Comparison of ENCODE assay signal across 21 cellular contexts in genomic region chr10:78412605-78413004, GRCh38.
"Had no signal": no experiment of that assay in that cellular context is flagged by ENCODE, and none has a peak within 500 bp of the region (broad histone marks: within the 10 kb centered on the region; RNA-seq: fewer than 3 reads in every experiment).

No MANE protein-coding gene starts in this region.

- H3K9me3 Mint-ChIP-seq: activated naive CD8-positive, alpha-beta T cell treated with anti-CD3 and anti-CD28 coated beads, Interleukin-2, amount 10 ng/mL, durations not matched to agents 7 days and 5 days; activated T-cell treated with anti-CD3 and anti-CD28 coated beads, Interleukin-2, amount 50 U/mL, for 24 hours; activated T-helper 17 cell treated with anti-CD3 and anti-CD28 coated beads, Interleukin-2, amount 50 U/mL, for 72 hours; immature natural killer cell; stimulated activated memory B cell treated with anti-CD40 and anti-IgM and Interleukin-4, amounts not matched to agents 10 μg/mL and 1 μg/mL and 100 μg/mL, for 72 hours; T-cell; WTC11 had no signal

- H3K27ac Mint-ChIP-seq: activated naive CD8-positive, alpha-beta T cell treated with anti-CD3 and anti-CD28 coated beads, Interleukin-2, amount 10 ng/mL, durations not matched to agents 7 days and 5 days; activated T-cell treated with anti-CD3 and anti-CD28 coated beads, Interleukin-2, amount 50 U/mL, for 24 hours; activated T-helper 17 cell treated with anti-CD3 and anti-CD28 coated beads, Interleukin-2, amount 50 U/mL, for 72 hours; immature natural killer cell; progenitor cell of endocrine pancreas; stimulated activated memory B cell treated with anti-CD40 and anti-IgM and Interleukin-4, amounts not matched to agents 10 μg/mL and 1 μg/mL and 100 μg/mL, for 72 hours; T-cell; WTC11 had no signal

- H3K4me3 Mint-ChIP-seq: activated naive CD8-positive, alpha-beta T cell treated with anti-CD3 and anti-CD28 coated beads, Interleukin-2, amount 10 ng/mL, durations not matched to agents 7 days and 5 days; activated T-cell treated with anti-CD3 and anti-CD28 coated beads, Interleukin-2, amount 50 U/mL, for 24 hours; activated T-helper 17 cell treated with anti-CD3 and anti-CD28 coated beads, Interleukin-2, amount 50 U/mL, for 72 hours; immature natural killer cell; naive thymus-derived CD4-positive, alpha-beta T cell; stimulated activated memory B cell treated with anti-CD40 and anti-IgM and Interleukin-4, amounts not matched to agents 10 μg/mL and 1 μg/mL and 100 μg/mL, for 72 hours; T-cell; WTC11 had no signal

- H3K4me1 ChIP-seq: foreskin keratinocyte had no signal

- H3K4me3 ChIP-seq: left lung, lung, upper lobe of left lung had no signal

- H3K36me3 ChIP-seq: left lung, upper lobe of left lung had no signal

- H3K4me1 Mint-ChIP-seq: activated naive CD8-positive, alpha-beta T cell treated with anti-CD3 and anti-CD28 coated beads, Interleukin-2, amount 10 ng/mL, durations not matched to agents 7 days and 5 days; activated T-helper 17 cell treated with anti-CD3 and anti-CD28 coated beads, Interleukin-2, amount 50 U/mL, for 72 hours; stimulated activated memory B cell treated with anti-CD40 and anti-IgM and Interleukin-4, amounts not matched to agents 10 μg/mL and 1 μg/mL and 100 μg/mL, for 72 hours had no signal

- H3K9me3 ChIP-seq: left lung, upper lobe of left lung had no signal

- H3K36me3 Mint-ChIP-seq: activated naive CD8-positive, alpha-beta T cell treated with anti-CD3 and anti-CD28 coated beads, Interleukin-2, amount 10 ng/mL, durations not matched to agents 7 days and 5 days; immature natural killer cell; naive thymus-derived CD4-positive, alpha-beta T cell; stimulated activated memory B cell treated with anti-CD40 and anti-IgM and Interleukin-4, amounts not matched to agents 10 μg/mL and 1 μg/mL and 100 μg/mL, for 72 hours; T-cell; WTC11 had no signal

- DNase-seq: activated CD8-positive, alpha-beta memory T cell treated with anti-CD3 and anti-CD28 coated beads, Interleukin-2, amount 50 U/mL, for 4 hours; activated naive CD4-positive, alpha-beta T cell treated with Interleukin-2 at 50 U/mL for 16 hours; activated naive CD8-positive, alpha-beta T cell treated with anti-CD3 and anti-CD28 coated beads, Interleukin-2, amount 10 ng/mL, durations not matched to agents 7 days and 5 days; activated T-cell treated with anti-CD3 and anti-CD28 coated beads, Interleukin-2, amount 50 U/mL, for 24 hours; amygdala; dermis blood vessel endothelial cell; effector CD8-positive, alpha-beta T cell; foreskin keratinocyte; immature natural killer cell; kidney glomerular epithelial cell; left lung; naive thymus-derived CD4-positive, alpha-beta T cell; retina; stimulated activated CD4-positive, alpha-beta T cell treated with anti-CD3 and anti-CD28 coated beads, Interleukin-1b, Interleukin-23, amount 100 ng/mL, for 48 hours; T-cell; upper lobe of left lung had no signal

- ATAC-seq: activated T-helper 17 cell treated with anti-CD3 and anti-CD28 coated beads, Interleukin-2, amount 50 U/mL, for 72 hours; foreskin keratinocyte; left lung; naive thymus-derived CD4-positive, alpha-beta T cell; stimulated activated memory B cell treated with anti-CD40 and anti-IgM and Interleukin-4, amounts not matched to agents 10 μg/mL and 1 μg/mL and 100 μg/mL, for 72 hours; T-cell; WTC11 had no signal

- H3K27me3 ChIP-seq: foreskin keratinocyte, upper lobe of left lung had no signal

- H3K27ac ChIP-seq: foreskin keratinocyte, left lung, upper lobe of left lung had no signal

- H3K27me3 Mint-ChIP-seq: activated naive CD8-positive, alpha-beta T cell treated with anti-CD3 and anti-CD28 coated beads, Interleukin-2, amount 10 ng/mL, durations not matched to agents 7 days and 5 days; activated T-helper 17 cell treated with anti-CD3 and anti-CD28 coated beads, Interleukin-2, amount 50 U/mL, for 72 hours had no signal
